Comparison of ENCODE assay signal across 8 cellular contexts in the genomic region with DNA sequence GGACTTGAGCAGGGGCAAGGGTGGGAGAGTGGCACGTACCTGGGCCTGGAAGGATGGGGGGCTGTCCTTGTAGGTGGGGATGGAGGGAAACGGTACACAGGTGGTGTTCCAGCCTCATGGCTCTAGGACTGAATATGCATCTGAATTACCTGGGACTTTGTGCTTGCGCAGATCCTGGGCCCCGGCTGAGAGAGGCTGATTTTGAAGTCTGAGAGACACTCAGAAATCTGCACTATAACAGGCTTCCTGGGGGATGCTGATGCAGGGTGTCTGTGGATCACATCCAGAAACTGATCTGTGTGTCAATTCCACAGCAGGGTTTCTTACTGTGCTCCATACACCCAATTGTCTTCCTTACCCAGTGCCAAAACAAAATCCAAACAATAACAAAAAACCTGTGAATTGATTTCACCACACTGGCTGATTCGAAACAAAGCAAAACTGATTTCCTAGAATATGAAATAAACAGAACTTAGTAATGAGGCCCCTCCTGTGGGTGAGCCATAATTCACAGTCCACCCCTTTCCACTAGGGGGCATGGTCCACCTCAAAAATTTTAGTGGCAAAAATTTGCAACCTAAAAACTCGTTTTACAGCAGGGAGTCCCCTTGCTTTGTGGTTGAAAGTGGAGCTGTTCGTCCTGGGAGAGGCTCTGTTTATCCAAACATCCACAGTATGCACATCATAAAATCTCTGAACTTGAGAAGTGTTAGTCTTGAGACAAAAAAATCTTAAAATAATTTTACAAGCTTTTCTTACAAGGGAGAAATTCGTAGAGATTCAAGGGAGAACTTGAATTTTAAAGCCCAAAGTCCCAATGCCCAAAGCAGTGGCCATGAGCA. TPM values are rescaled to one million over a fixed set of nuclear protein-coding genes. Genes with fewer than 3 reads are reported as not detected.
A peak's percentile ranks its signal among the peaks of the same experiment; 100 is the strongest.
DNase-seq lines count a peak whose midpoint lies in the region; ATAC-seq lines count a peak whose summit lies in the region.

No MANE protein-coding gene starts in this region.

- H3K4me3 Mint-ChIP-seq in memory B cell, result no peak overlapping the region

- peak; percentile 53 for ATAC-seq in memory B cell (ENCODE audit: low read depth)
- no peak for ATAC-seq in GM21737 (IDR thresholded peaks at IDR 0.05; ENCODE audit: unreplicated experiment)

- H3K4me1 Mint-ChIP-seq in memory B cell, result peaks cover 3% of the 10 kb centered on the region

- no peaks in the 10 kb centered on the region for H3K36me3 ChIP-seq in MG63

- peaks cover 7% of the 10 kb centered on the region for H3K27me3 Mint-ChIP-seq in memory B cell

- no peaks in the 10 kb centered on the region for H3K9me3 ChIP-seq in MG63

- no peaks in the 10 kb centered on the region for H3K9me3 Mint-ChIP-seq in memory B cell

- no peaks in the 10 kb centered on the region for H3K36me3 Mint-ChIP-seq in memory B cell

- H3K27me3 ChIP-seq in MG63, result no peaks in the 10 kb centered on the region

- peak; percentile 4 for DNase-seq in GM04503 (ENCODE audit: low read depth)
- peak; percentile 26 for DNase-seq in MG63
- peak; percentile 56 to 65 for DNase-seq in activated CD4-positive, alpha-beta T cell treated with anti-CD3 and anti-CD28 coated beads, Interleukin-2, amount 50 U/mL, for 48 hours
- DNase-seq in effector CD4-positive, alpha-beta T cell, result peak; percentile 50
- peak; percentile 28 to 48 for DNase-seq in memory B cell (ENCODE audit: low spot score in 2 of 2)
- DNase-seq in stimulated activated CD8-positive, alpha-beta memory T cell treated with anti-CD3 and anti-CD28 coated beads, Interleukin-4, amount 100 ng/mL, for 48 hours, result peak; percentile 69
- DNase-seq in KG1 (lab: John Stamatoyannopoulos, UW), result no peak

- H3K27ac Mint-ChIP-seq in memory B cell, result no peak overlapping the region

- H3K4me3 ChIP-seq in MG63, result no peak overlapping the region

RNA-seq across cellular contexts. Expression of a gene that starts 32.0 kb away (rescaled TPM):
- total RNA-seq in MG63 (2014; rRNA removed; shearing (Covaris generic); ENCODE audit: low replicate concordance), result 13.2 and 16.0 TPM in 2 replicates
